In genomic region chr15:83380026-83380425, GRCh38 we compare ENCODE assay signal across 18 cellular contexts.
A peak's percentile ranks its signal among the peaks of the same experiment; 100 is the strongest.
DNase-seq lines count a peak whose midpoint lies in the region; ATAC-seq and TF ChIP-seq lines count a peak whose summit lies in the region.
"Had no signal": no experiment of that assay in that cellular context is flagged by ENCODE, and none has a peak within 500 bp of the region (broad histone marks: within the 10 kb centered on the region; RNA-seq: fewer than 3 reads in every experiment).

No MANE protein-coding gene starts in this region.

- POLR2A ChIA-PET in PC-9 (lab: Charles Lee; ENCODE audit: unreplicated experiment): interaction anchor here (0.7 to 1.2 kb wide), 3 partner anchors 94 to 132 kb away, joined by 6 to 11 read pairs (median 8); no protein-coding TSS in a partner anchor

- H3K27me3 ChIP-seq in GM23338 (ENCODE audit: insufficient read depth) (peaks cover 34% of the 10 kb centered on the region), PC-9 (ENCODE audit: insufficient read depth, low read depth) (no peaks in the 10 kb centered on the region)

- CTCF ChIA-PET in PC-9 (lab: Charles Lee): interaction anchor here (0.8 to 2.0 kb wide), 7 partner anchors 24 to 135 kb away, joined by 3 to 40 read pairs (median 5); partner anchors contain the start of gene SH3GL3

- H3K27ac ChIP-seq in GM23338 (ENCODE audit: low read depth): no peak overlapping the region
- H3K27ac ChIP-seq in PC-9: peak overlapping the region; percentile 95
- H3K27ac ChIP-seq: heart left ventricle, neutrophil had no signal

- H3K79me2 ChIP-seq in GM23338 (replicated peaks; ENCODE audit: insufficient read depth) (no peaks in the 10 kb centered on the region), PC-9 (ENCODE audit: low read depth) (no peaks in the 10 kb centered on the region)

- TF ChIP-seq CTCF in GM23338 (conservative IDR thresholded peaks at IDR 0.05; ENCODE audit: low read depth in 2 of 2): no peak
- no peak for TF ChIP-seq CTCF in PC-9 (conservative IDR thresholded peaks at IDR 0.05)
- no peak for TF ChIP-seq CTCF in type B pancreatic cell (conservative IDR thresholded peaks at IDR 0.05)
- no peak for TF ChIP-seq CTCF in natural killer cell (IDR thresholded peaks at IDR 0.05)

- intact Hi-C loops in PC-9 (cut with micrococcal nuclease; ENCODE audit: unreplicated experiment): loop anchor here (2.0 to 5.0 kb wide), 3 partner anchors 59 to 177 kb away; no protein-coding TSS in a partner anchor
- intact Hi-C loops in natural killer cell (cut with micrococcal nuclease): no loop called here

- H3K9me3 ChIP-seq in PC-9 (ENCODE audit: insufficient read depth, low read depth): 0 out of 2 replicates have a peak, but pooled peaks cover 4% of the 10 kb centered on the region
- H3K9me3 ChIP-seq: heart left ventricle, neutrophil had no signal

- H3F3A ChIP-seq in GM23338 (replicated peaks; ENCODE audit: low read depth) (no peaks in the 10 kb centered on the region), PC-9 (ENCODE audit: insufficient read depth, low read depth) (peaks cover 27% of the 10 kb centered on the region)

- H3K27ac Mint-ChIP-seq in GM23338: no peak overlapping the region
- H3K27ac Mint-ChIP-seq in type B pancreatic cell: peak overlapping the region; percentile 77
- H3K27ac Mint-ChIP-seq in natural killer cell: no peak overlapping the region
- H3K27ac Mint-ChIP-seq: activated CD4-positive, alpha-beta memory T cell treated with anti-CD3 and anti-CD28 coated beads for 36 hours; activated naive CD8-positive, alpha-beta T cell treated with anti-CD3 and anti-CD28 coated beads, Interleukin-2, amount 10 ng/mL, durations not matched to agents 7 days and 5 days; CD4-positive, alpha-beta T cell had no signal

- peaks cover 3% of the 10 kb centered on the region; the same call in 1 of the 3 replicates for H3K36me3 Mint-ChIP-seq in GM23338 (ENCODE audit: low read depth)
- no peaks in the 10 kb centered on the region for H3K36me3 Mint-ChIP-seq in type B pancreatic cell
- no peaks in the 10 kb centered on the region for H3K36me3 Mint-ChIP-seq in natural killer cell
- H3K36me3 Mint-ChIP-seq: activated CD4-positive, alpha-beta memory T cell treated with anti-CD3 and anti-CD28 coated beads for 36 hours; activated naive CD8-positive, alpha-beta T cell treated with anti-CD3 and anti-CD28 coated beads, Interleukin-2, amount 10 ng/mL, durations not matched to agents 7 days and 5 days had no signal

- DNase-seq in GM23338 (ENCODE audit: low spot score) (no peak), PC-9 (peak in 1 of 2 experiments; percentile 84), type B pancreatic cell (ENCODE audit: extremely low spot score, unreplicated experiment) (no peak), iPS-NIHi7 (ENCODE audit: extremely low spot score) (no peak), ecto neural progenitor cell (ENCODE audit: low spot score) (no peak), natural killer cell (no peak)
- DNase-seq: cerebellar nuclear complex; NCI-H1436; stimulated activated CD4-positive, alpha-beta T cell treated with anti-CD3 and anti-CD28 coated beads, Interleukin-4, amount 100 ng/mL, for 4 hours had no signal

- peaks cover 5% of the 10 kb centered on the region; the same call in 2 of the 3 replicates for H3K9me3 Mint-ChIP-seq in GM23338
- H3K9me3 Mint-ChIP-seq in type B pancreatic cell: no peaks in the 10 kb centered on the region
- no peaks in the 10 kb centered on the region for H3K9me3 Mint-ChIP-seq in natural killer cell
- H3K9me3 Mint-ChIP-seq: activated CD4-positive, alpha-beta memory T cell treated with anti-CD3 and anti-CD28 coated beads for 36 hours; activated naive CD8-positive, alpha-beta T cell treated with anti-CD3 and anti-CD28 coated beads, Interleukin-2, amount 10 ng/mL, durations not matched to agents 7 days and 5 days; CD4-positive, alpha-beta T cell; mesothelial cell of epicardium had no signal

- H4K20me1 ChIP-seq in GM23338 (replicated peaks; ENCODE audit: insufficient read depth): no peaks in the 10 kb centered on the region
- no peaks in the 10 kb centered on the region for H4K20me1 ChIP-seq in PC-9 (ENCODE audit: insufficient read depth)

- H3K27me3 Mint-ChIP-seq in GM23338 (ENCODE audit: insufficient read depth, low read depth, poor library complexity) (peaks cover 5% of the 10 kb centered on the region), type B pancreatic cell (peaks cover 23% of the 10 kb centered on the region), natural killer cell (ENCODE audit: low read depth in 2 of 2) (peaks cover 24 to 33% of the 10 kb centered on the region in 2 donors)

- H2AFZ ChIP-seq in GM23338 (peak overlapping the region; percentile 98), PC-9 (peak overlapping the region; percentile 63; the same call in 1 of the 2 replicates)

- H3K4me1 Mint-ChIP-seq in GM23338: peaks cover 20% of the 10 kb centered on the region; the same call in 2 of the 3 replicates
- peaks cover 8% of the 10 kb centered on the region for H3K4me1 Mint-ChIP-seq in type B pancreatic cell (ENCODE audit: unreplicated experiment)
- H3K4me1 Mint-ChIP-seq in natural killer cell: no peaks in the 10 kb centered on the region

- H3K36me3 ChIP-seq in GM23338 (ENCODE audit: insufficient read depth) (no peaks in the 10 kb centered on the region), PC-9 (ENCODE audit: low read depth) (no peaks in the 10 kb centered on the region)
- H3K36me3 ChIP-seq: heart left ventricle, neutrophil had no signal

- H3K4me2 ChIP-seq in GM23338 (peak overlapping the region; percentile 75), PC-9 (peak overlapping the region; percentile 76)

- H3K4me3 ChIP-seq in GM23338 (peak overlapping the region; percentile 67), PC-9 (peak overlapping the region; percentile 48; the same call in 1 of the 2 replicates)
- H3K4me3 ChIP-seq: heart left ventricle had no signal

- H3K4me3 Mint-ChIP-seq in GM23338 (no peak overlapping the region), type B pancreatic cell (no peak overlapping the region), natural killer cell (no peak overlapping the region)
- H3K4me3 Mint-ChIP-seq: activated CD4-positive, alpha-beta memory T cell treated with anti-CD3 and anti-CD28 coated beads for 36 hours; activated naive CD8-positive, alpha-beta T cell treated with anti-CD3 and anti-CD28 coated beads, Interleukin-2, amount 10 ng/mL, durations not matched to agents 7 days and 5 days; CD4-positive, alpha-beta T cell; mesothelial cell of epicardium had no signal

- TSS peak; percentile 72 for BruUV-seq in PC-9 (replicated peaks; lab: Mats Ljungman, UMichigan)

- H3K4me1 ChIP-seq in GM23338 (ENCODE audit: insufficient read depth) (peaks cover 21% of the 10 kb centered on the region; the same call in 1 of the 2 replicates), PC-9 (replicated peaks; ENCODE audit: insufficient read depth) (peaks cover 53% of the 10 kb centered on the region)

- H3K9me2 ChIP-seq in GM23338 (ENCODE audit: insufficient read depth): no peaks in the 10 kb centered on the region
- no peaks in the 10 kb centered on the region for H3K9me2 ChIP-seq in PC-9 (ENCODE audit: insufficient read depth)

- no peak for ATAC-seq in GM23338
- peak; percentile 46 for ATAC-seq in esophagus mucosa
- no peak for ATAC-seq in natural killer cell
- ATAC-seq in GM19351 (IDR thresholded peaks at IDR 0.05; ENCODE audit: unreplicated experiment): no peak
- ATAC-seq: sciatic nerve had no signal

TF ChIP-seq in GM23338, 12 proteins besides CTCF, POLR2A, EP300 and RAD21 (continues in another document):
- TF ChIP-seq EZH2 (IDR thresholded peaks at IDR 0.05; ENCODE audit: low read depth, unreplicated experiment) (no peak), ZNF114 (CRISPR knock-in tag; IDR thresholded peaks at IDR 0.05) (no peak), NANOG (IDR thresholded peaks at IDR 0.05; ENCODE audit: borderline replicate concordance) (no peak)
